Comparison of ENCODE assay signal across 8 cellular contexts in genomic region chr2:120313695-120314615, GRCh38. TPM values are rescaled to one million over a fixed set of nuclear protein-coding genes. Genes with fewer than 3 reads are reported as not detected.
DNase-seq lines count a peak whose midpoint lies in the region; ATAC-seq and TF ChIP-seq lines count a peak whose summit lies in the region.

No MANE protein-coding gene starts in this region.

- H3K9me3 ChIP-seq in left lung (no peaks in the 10 kb centered on the region), tibial artery (no peaks in the 10 kb centered on the region)

- POLR2A ChIA-PET in activated CD4-positive, alpha-beta T cell treated with anti-CD3 and anti-CD28 coated beads, Interleukin-2, amount 10 ng/mL, durations not matched to agents 7 days and 5 days (lab: Charles Lee) = interaction anchor here (1.0 kb wide), 2 partner anchors 84 to 91 kb away, joined by 4 to 8 read pairs; partner anchors contain the start of gene TMEM185B

- H3K9me3 Mint-ChIP-seq in activated CD4-positive, alpha-beta T cell treated with anti-CD3 and anti-CD28 coated beads, Interleukin-2, amount 10 ng/mL, durations not matched to agents 7 days and 5 days = no peaks in the 10 kb centered on the region

- H3K4me1 Mint-ChIP-seq in activated CD4-positive, alpha-beta T cell treated with anti-CD3 and anti-CD28 coated beads, Interleukin-2, amount 10 ng/mL, durations not matched to agents 7 days and 5 days = peaks cover 54% of the 10 kb centered on the region

- H3K27ac ChIP-seq in left lung (no peak overlapping the region), tibial artery (peak overlapping the region in 1 of 2 donors; percentile 52)

- CTCF ChIA-PET in activated CD4-positive, alpha-beta T cell treated with anti-CD3 and anti-CD28 coated beads, Interleukin-2, amount 10 ng/mL, durations not matched to agents 7 days and 5 days (lab: Charles Lee) = interaction anchor here (0.6 to 3.9 kb wide), 23 partner anchors 10 to 553 kb away, joined by 3 to 42 read pairs (median 4); partner anchors contain the start of gene RALB

- peaks cover 1 to 28% of the 10 kb centered on the region in 2 donors for H3K4me1 ChIP-seq in left lung
- peaks cover 0 to 15% (median 6%) of the 10 kb centered on the region in 4 donors for H3K4me1 ChIP-seq in tibial artery

- H3K36me3 Mint-ChIP-seq in activated CD4-positive, alpha-beta T cell treated with anti-CD3 and anti-CD28 coated beads, Interleukin-2, amount 10 ng/mL, durations not matched to agents 7 days and 5 days (ENCODE audit: low read depth) = no peaks in the 10 kb centered on the region

- in situ Hi-C loops in astrocyte of the cerebellum (cut with HindIII; ENCODE audit: low sequenced_read_pairs) = no loop called here

- peak overlapping the region; percentile 65 for H3K4me3 Mint-ChIP-seq in activated CD4-positive, alpha-beta T cell treated with anti-CD3 and anti-CD28 coated beads, Interleukin-2, amount 10 ng/mL, durations not matched to agents 7 days and 5 days

- H3K36me3 ChIP-seq in left lung (no peaks in the 10 kb centered on the region), tibial artery (no peaks in the 10 kb centered on the region)

- H3K27me3 ChIP-seq in left lung (no peaks in the 10 kb centered on the region), tibial artery (no peaks in the 10 kb centered on the region)

- peak overlapping the region; percentile 72 for H3K27ac Mint-ChIP-seq in activated CD4-positive, alpha-beta T cell treated with anti-CD3 and anti-CD28 coated beads, Interleukin-2, amount 10 ng/mL, durations not matched to agents 7 days and 5 days

- intact Hi-C loops in left lung (cut with DNase I) = no loop called here
- intact Hi-C loops in tibial artery (cut with DNase I; ENCODE audit: low total_unique reads) = loop anchor here (10.0 kb wide), 1 partner anchor 89 kb away; the partner anchor contains the start of gene TMEM185B

- no peak for TF ChIP-seq CTCF in astrocyte of the cerebellum (IDR thresholded peaks at IDR 0.05; ENCODE audit: low read depth, low read length, missing control alignments)
- TF ChIP-seq CTCF in left lung (IDR thresholded peaks at IDR 0.05) = no peak
- no peak for TF ChIP-seq CTCF in tibial artery (IDR thresholded peaks at IDR 0.05)

- ATAC-seq in left lung = peak; percentile 43
- no peak for ATAC-seq in GM21367 (IDR thresholded peaks at IDR 0.05; ENCODE audit: unreplicated experiment)

- no peaks in the 10 kb centered on the region for H3K27me3 Mint-ChIP-seq in activated CD4-positive, alpha-beta T cell treated with anti-CD3 and anti-CD28 coated beads, Interleukin-2, amount 10 ng/mL, durations not matched to agents 7 days and 5 days

- H3K4me3 ChIP-seq in astrocyte of the cerebellum (ENCODE audit: low read depth, low read length) (peak overlapping the region; percentile 38), left lung (peak overlapping the region; percentile 22 to 40), tibial artery (peak overlapping the region; percentile 46)

- DNase-seq in activated CD4-positive, alpha-beta T cell treated with anti-CD3 and anti-CD28 coated beads, Interleukin-2, amount 10 ng/mL, durations not matched to agents 7 days and 5 days = no peak
- no peak for DNase-seq in activated CD4-positive, alpha-beta T cell treated with anti-CD3 and anti-CD28 coated beads, Interleukin-2, amount 50 U/mL, for 1 hour
- DNase-seq in astrocyte of the cerebellum (ENCODE audit: low read depth) (no peak), left lung (peak in 1 of 2 donors; percentile 80), tibial artery (peak in 1 of 2 donors; percentile 63), NCI-H1694 treated with DMSO at 0.1 percent for 48 hours (lab: John Stamatoyannopoulos, UW) (no peak), NCI-H2107 treated with DMSO at 0.1 percent for 48 hours (lab: John Stamatoyannopoulos, UW; ENCODE audit: unreplicated experiment) (no peak)

RNA-seq across cellular contexts. Expression of gene INHBB, which starts 32.0 kb away (rescaled TPM):
- total RNA-seq in activated CD4-positive, alpha-beta T cell treated with anti-CD3 and anti-CD28 coated beads, Interleukin-2, amount 10 ng/mL, durations not matched to agents 7 days and 5 days = not detected
- total RNA-seq in left lung = 1 to 10 TPM in 1 of 2 donors, under 1 TPM in 1; 0.67 to 2.0 TPM
